Comparison of ENCODE assay signal across 1 cellular context in genomic region chr3:52384009-52384761, GRCh38.
TF ChIP-seq lines count a peak whose summit lies in the region.

No MANE protein-coding gene starts in this region.

TF ChIP-seq in GM12878, 131 proteins besides CTCF, POLR2A, EP300 and RAD21:
- no peak for TF ChIP-seq ZZZ3 (IDR thresholded peaks at IDR 0.05; ENCODE audit: control insufficient read depth, insufficient read length, low read depth)
- 0 out of 2 replicates have a peak, but pooled peaks have one; percentile 12 for TF ChIP-seq NR2F1 (conservative IDR thresholded peaks at IDR 0.05)
